In the genomic region with DNA sequence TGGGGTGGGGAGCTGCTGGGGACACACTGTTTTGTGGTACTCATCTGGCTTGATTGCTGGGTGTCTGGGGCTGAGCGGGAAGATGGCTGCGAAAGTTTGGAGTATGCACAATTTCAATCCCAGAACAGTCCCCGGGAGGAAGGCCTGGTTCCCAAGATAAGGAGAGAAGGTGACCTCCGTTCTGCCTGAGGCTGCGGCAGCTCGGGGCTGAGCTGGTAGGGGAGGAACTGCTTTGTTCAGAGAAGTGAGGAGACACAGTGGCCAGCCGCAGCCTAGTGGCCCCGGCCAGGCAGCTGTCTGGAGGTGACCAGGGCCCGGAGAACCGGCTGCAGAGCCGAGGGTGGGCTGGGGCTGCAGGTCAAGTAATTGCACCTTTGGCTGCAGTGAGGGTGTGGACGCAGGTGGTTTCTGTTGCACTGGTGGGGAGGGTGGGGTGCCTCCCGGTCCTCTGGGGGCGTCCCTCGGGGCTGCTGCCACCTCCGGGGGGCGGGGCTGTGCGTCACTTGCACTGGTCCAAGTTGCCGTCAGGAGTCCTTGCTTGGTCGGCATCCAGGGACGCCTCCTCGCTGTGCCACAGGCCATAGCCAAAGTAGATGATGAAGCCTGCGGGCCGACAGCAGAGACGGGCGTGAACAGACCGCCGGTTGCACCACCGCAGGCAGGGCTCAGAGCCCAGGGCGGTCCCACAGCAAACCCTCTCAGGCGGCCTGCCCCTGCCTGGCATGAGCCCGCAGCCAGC, we compare ENCODE assay signal across 23 cellular contexts.
DNase-seq lines count a peak whose midpoint lies in the region; TF ChIP-seq lines count a peak whose summit lies in the region.
"Had no signal": no experiment of that assay in that cellular context is flagged by ENCODE, and none has a peak within 500 bp of the region (broad histone marks: within the 10 kb centered on the region; RNA-seq: fewer than 3 reads in every experiment).

No MANE protein-coding gene starts in this region.

- peaks cover 12% of the 10 kb centered on the region for H3K9me3 Mint-ChIP-seq in glutamatergic neuron (ENCODE audit: unreplicated experiment)
- H3K9me3 Mint-ChIP-seq in neural crest cell: no peaks in the 10 kb centered on the region
- H3K9me3 Mint-ChIP-seq: activated CD8-positive, alpha-beta T cell treated with anti-CD3 and anti-CD28 coated beads for 36 hours; activated naive CD8-positive, alpha-beta T cell treated with anti-CD3 and anti-CD28 coated beads, Interleukin-2, amount 10 ng/mL, durations not matched to agents 7 days and 5 days; naive B cell had no signal

- H3K4me3 Mint-ChIP-seq in glutamatergic neuron (ENCODE audit: unreplicated experiment) (peak overlapping the region; percentile 52), neural crest cell (no peak overlapping the region)
- H3K4me3 Mint-ChIP-seq: activated CD8-positive, alpha-beta T cell treated with anti-CD3 and anti-CD28 coated beads for 36 hours; activated naive CD8-positive, alpha-beta T cell treated with anti-CD3 and anti-CD28 coated beads, Interleukin-2, amount 10 ng/mL, durations not matched to agents 7 days and 5 days had no signal

- H3K36me3 Mint-ChIP-seq in glutamatergic neuron (ENCODE audit: unreplicated experiment): no peaks in the 10 kb centered on the region
- H3K36me3 Mint-ChIP-seq in neural crest cell (ENCODE audit: low read depth): peaks cover 5% of the 10 kb centered on the region

- H3K27ac Mint-ChIP-seq in glutamatergic neuron (ENCODE audit: unreplicated experiment) (peak overlapping the region; percentile 93), neural crest cell (ENCODE audit: unreplicated experiment) (peak overlapping the region; percentile 3)
- H3K27ac Mint-ChIP-seq: activated CD8-positive, alpha-beta T cell treated with anti-CD3 and anti-CD28 coated beads for 36 hours had no signal

- in situ Hi-C loops in ACHN (cut with HindIII; ENCODE audit: low pct_ligation_motif_present, low pct_unique_long_range_greater_than_20kb, low sequenced_read_pairs): no loop called here

- DNase-seq in AG20443 (ENCODE audit: low spot score) (peak; percentile 77), RWPE1 (ENCODE audit: low spot score) (no peak), glutamatergic neuron (no peak), neural crest cell (ENCODE audit: low read depth, low spot score) (no peak), ACHN (no peak), coronary artery (ENCODE audit: low spot score) (no peak), NCI-H146 treated with DMSO at 0.1 percent for 48 hours (lab: John Stamatoyannopoulos, UW; ENCODE audit: unreplicated experiment) (no peak)
- DNase-seq: activated CD8-positive, alpha-beta T cell treated with anti-CD3 and anti-CD28 coated beads for 36 hours; activated naive CD8-positive, alpha-beta T cell treated with anti-CD3 and anti-CD28 coated beads, Interleukin-2, amount 10 ng/mL, durations not matched to agents 7 days and 5 days; DND-41; Karpas-422; naive B cell; NCI-H1930; NCI-H226; NCI-H82; ovary; sigmoid colon; SJCRH30; stimulated activated naive CD4-positive, alpha-beta T cell; T-helper 2 cell; thyroid gland had no signal

- H3K27me3 Mint-ChIP-seq in glutamatergic neuron (ENCODE audit: unreplicated experiment) (peaks cover 14% of the 10 kb centered on the region), neural crest cell (ENCODE audit: low read depth) (no peaks in the 10 kb centered on the region)
- H3K27me3 Mint-ChIP-seq: activated CD8-positive, alpha-beta T cell treated with anti-CD3 and anti-CD28 coated beads for 36 hours; activated naive CD8-positive, alpha-beta T cell treated with anti-CD3 and anti-CD28 coated beads, Interleukin-2, amount 10 ng/mL, durations not matched to agents 7 days and 5 days; naive B cell had no signal

- TF ChIP-seq CTCF in RWPE1 (conservative IDR thresholded peaks at IDR 0.05; ENCODE audit: low read depth) (no peak), glutamatergic neuron (IDR thresholded peaks at IDR 0.05; ENCODE audit: partially characterized antibody, unreplicated experiment) (no peak), neural crest cell (conservative IDR thresholded peaks at IDR 0.05) (no peak), coronary artery (IDR thresholded peaks at IDR 0.05) (no peak)

- H3K4me3 ChIP-seq in coronary artery: no peak overlapping the region
- H3K4me3 ChIP-seq: body of pancreas, HAP-1, ovary, sigmoid colon, SJCRH30, thyroid gland had no signal

- POLR2A ChIA-PET in RWPE1 (lab: Yijun Ruan, JAX; ENCODE audit: low non-redundant PET): no interaction called here

- H3K4me1 Mint-ChIP-seq in glutamatergic neuron (ENCODE audit: low read depth, unreplicated experiment) (peaks cover 35% of the 10 kb centered on the region), neural crest cell (no peaks in the 10 kb centered on the region)
- H3K4me1 Mint-ChIP-seq: activated naive CD8-positive, alpha-beta T cell treated with anti-CD3 and anti-CD28 coated beads, Interleukin-2, amount 10 ng/mL, durations not matched to agents 7 days and 5 days; naive B cell had no signal

- CTCF ChIA-PET in RWPE1 (lab: Yijun Ruan, JAX): interaction anchor here (0.6 to 1.1 kb wide), 2 partner anchors 12 to 55 kb away, joined by 3 to 4 read pairs; no protein-coding TSS in a partner anchor

- H3K27ac ChIP-seq in RWPE1 (peak overlapping the region; percentile 52), coronary artery (no peak overlapping the region)
- H3K27ac ChIP-seq: body of pancreas, ovary, sigmoid colon, SJCRH30, thyroid gland had no signal
